29 cellular contexts compared by ENCODE assay signal in genomic region chr13:57553932-57554331, GRCh38.
"Had no signal": no experiment of that assay in that cellular context is flagged by ENCODE, and none has a peak within 500 bp of the region (broad histone marks: within the 10 kb centered on the region; RNA-seq: fewer than 3 reads in every experiment).

No MANE protein-coding gene starts in this region.

- H3K36me3 ChIP-seq: stomach, suprapubic skin, thoracic aorta, thyroid gland, tibial artery, tibial nerve, transverse colon, upper lobe of left lung, upper lobe of right lung, uterus, vagina had no signal

- H3K9me3 ChIP-seq: suprapubic skin, testis, thoracic aorta, uterus had no signal

- H3K36me3 Mint-ChIP-seq: stimulated activated effector memory CD8-positive, alpha-beta T cell treated with anti-CD3 and anti-CD28 coated beads, Interleukin-12 subunit alpha, Interleukin-12 subunit beta, amount 100 ng/mL, for 72 hours; stimulated activated memory B cell treated with anti-CD40 and anti-IgM and Interleukin-4, amounts not matched to agents 10 μg/mL and 1 μg/mL and 100 μg/mL, for 72 hours; stimulated activated naive B cell treated with anti-CD40 and anti-IgM and Interleukin-4, amounts not matched to agents 10 μg/mL and 1 μg/mL and 100 μg/mL, for 72 hours; type B pancreatic cell had no signal

- H3K9me3 Mint-ChIP-seq: type B pancreatic cell had no signal

- H3K27me3 Mint-ChIP-seq: stimulated activated memory B cell treated with anti-CD40 and anti-IgM and Interleukin-4, amounts not matched to agents 10 μg/mL and 1 μg/mL and 100 μg/mL, for 72 hours; stimulated activated naive B cell treated with anti-CD40 and anti-IgM and Interleukin-4, amounts not matched to agents 10 μg/mL and 1 μg/mL and 100 μg/mL, for 72 hours; stimulated activated naive CD8-positive, alpha-beta T cell treated with anti-CD3 and anti-CD28 coated beads, Interleukin-15, amount 100 ng/mL, for 72 hours; stimulated activated naive CD8-positive, alpha-beta T cell treated with anti-CD3 and anti-CD28 coated beads, Interleukin-15, Interleukin-2, amounts not matched to agents 100 ng/mL and 50 ng/mL, for 24 hours; type B pancreatic cell had no signal

- FAIRE-seq: urothelium cell line had no signal

- H3K4me3 ChIP-seq: stomach, suprapubic skin, testis, thoracic aorta, thyroid gland, tibial artery, tibial nerve, transverse colon, upper lobe of left lung, upper lobe of right lung, uterus, vagina had no signal

- H3K27me3 ChIP-seq: stomach, suprapubic skin, testis, thyroid gland, tibial artery, tibial nerve, transverse colon, upper lobe of left lung, upper lobe of right lung, uterus, vagina had no signal

- H3K4me1 ChIP-seq: stomach, suprapubic skin, testis, thyroid gland, tibial artery, tibial nerve, transverse colon, upper lobe of left lung, upper lobe of right lung, uterus, vagina had no signal

- H3K4me1 Mint-ChIP-seq: stimulated activated effector memory CD8-positive, alpha-beta T cell treated with anti-CD3 and anti-CD28 coated beads, Interleukin-12 subunit alpha, Interleukin-12 subunit beta, amount 100 ng/mL, for 72 hours; stimulated activated memory B cell treated with anti-CD40 and anti-IgM and Interleukin-4, amounts not matched to agents 10 μg/mL and 1 μg/mL and 100 μg/mL, for 72 hours; stimulated activated naive B cell treated with anti-CD40 and anti-IgM and Interleukin-4, amounts not matched to agents 10 μg/mL and 1 μg/mL and 100 μg/mL, for 72 hours; stimulated activated naive CD8-positive, alpha-beta T cell treated with anti-CD3 and anti-CD28 coated beads, Interleukin-15, amount 100 ng/mL, for 72 hours had no signal

- ATAC-seq: stimulated activated effector memory CD8-positive, alpha-beta T cell treated with anti-CD3 and anti-CD28 coated beads, Interleukin-12 subunit alpha, Interleukin-12 subunit beta, amount 100 ng/mL, for 72 hours; stimulated activated memory B cell treated with anti-CD40 and anti-IgM and Interleukin-4, amounts not matched to agents 10 μg/mL and 1 μg/mL and 100 μg/mL, for 72 hours; stimulated activated naive B cell treated with anti-CD40 and anti-IgM and Interleukin-4, amounts not matched to agents 10 μg/mL and 1 μg/mL and 100 μg/mL, for 72 hours; stimulated activated naive CD8-positive, alpha-beta T cell treated with anti-CD3 and anti-CD28 coated beads, Interleukin-15, amount 100 ng/mL, for 72 hours; stimulated activated naive CD8-positive, alpha-beta T cell treated with anti-CD3 and anti-CD28 coated beads, Interleukin-15, Interleukin-2, amounts not matched to agents 100 U/mL and 50 U/mL, for 24 hours; upper lobe of right lung had no signal

- DNase-seq: stimulated activated CD4-positive, alpha-beta T cell treated with anti-CD3 and anti-CD28 coated beads, Interleukin-2, amount 100 ng/mL, for 48 hours; stimulated activated CD4-positive, alpha-beta T cell treated with anti-CD3 and anti-CD28 coated beads, Interleukin-4, amount 100 ng/mL, for 1 hour; stimulated activated CD4-positive, alpha-beta T cell treated with anti-CD3 and anti-CD28 coated beads, Interleukin-4, amount 100 ng/mL, for 24 hours; stimulated activated CD4-positive, alpha-beta T cell treated with anti-CD3 and anti-CD28 coated beads, Interleukin-4, amount 100 ng/mL, for 4 hours; stimulated activated CD8-positive, alpha-beta memory T cell treated with anti-CD3 and anti-CD28 coated beads, Interleukin-4, amount 100 ng/mL, for 48 hours; stimulated activated naive B cell treated with anti-CD40 and anti-IgM and Interleukin-4, amounts not matched to agents 10 μg/mL and 1 μg/mL and 100 μg/mL, for 72 hours; stimulated activated naive CD4-positive, alpha-beta T cell; stimulated activated naive CD4-positive, alpha-beta T cell treated with Interleukin-2 at 50 U/mL for 16 hours; stimulated activated naive CD8-positive, alpha-beta T cell treated with anti-CD3 and anti-CD28 coated beads, Interleukin-15, amount 100 ng/mL, for 72 hours; stimulated activated naive CD8-positive, alpha-beta T cell treated with anti-CD3 and anti-CD28 coated beads, Interleukin-15, Interleukin-2, amounts not matched to agents 100 U/mL and 50 U/mL, for 24 hours; stomach; substantia nigra; testis; thyroid gland; tibial artery; transverse colon; trophoblast cell; upper lobe of left lung; upper lobe of right lung; uterus had no signal

- H3K27ac Mint-ChIP-seq: stimulated activated effector memory CD8-positive, alpha-beta T cell treated with anti-CD3 and anti-CD28 coated beads, Interleukin-12 subunit alpha, Interleukin-12 subunit beta, amount 100 ng/mL, for 72 hours; stimulated activated memory B cell treated with anti-CD40 and anti-IgM and Interleukin-4, amounts not matched to agents 10 μg/mL and 1 μg/mL and 100 μg/mL, for 72 hours; stimulated activated naive B cell treated with anti-CD40 and anti-IgM and Interleukin-4, amounts not matched to agents 10 μg/mL and 1 μg/mL and 100 μg/mL, for 72 hours; stimulated activated naive CD8-positive, alpha-beta T cell treated with anti-CD3 and anti-CD28 coated beads, Interleukin-15, amount 100 ng/mL, for 72 hours; stimulated activated naive CD8-positive, alpha-beta T cell treated with anti-CD3 and anti-CD28 coated beads, Interleukin-15, Interleukin-2, amounts not matched to agents 100 ng/mL and 50 ng/mL, for 24 hours; type B pancreatic cell had no signal

- H3K27ac ChIP-seq: stomach, suprapubic skin, testis, thoracic aorta, thyroid gland, tibial artery, tibial nerve, transverse colon, upper lobe of left lung, upper lobe of right lung, uterus, vagina had no signal

- H3K4me3 Mint-ChIP-seq: stimulated activated effector memory CD8-positive, alpha-beta T cell treated with anti-CD3 and anti-CD28 coated beads, Interleukin-12 subunit alpha, Interleukin-12 subunit beta, amount 100 ng/mL, for 72 hours; stimulated activated memory B cell treated with anti-CD40 and anti-IgM and Interleukin-4, amounts not matched to agents 10 μg/mL and 1 μg/mL and 100 μg/mL, for 72 hours; stimulated activated naive B cell treated with anti-CD40 and anti-IgM and Interleukin-4, amounts not matched to agents 10 μg/mL and 1 μg/mL and 100 μg/mL, for 72 hours; stimulated activated naive CD8-positive, alpha-beta T cell treated with anti-CD3 and anti-CD28 coated beads, Interleukin-15, amount 100 ng/mL, for 72 hours; stimulated activated naive CD8-positive, alpha-beta T cell treated with anti-CD3 and anti-CD28 coated beads, Interleukin-15, Interleukin-2, amounts not matched to agents 100 ng/mL and 50 ng/mL, for 24 hours; type B pancreatic cell had no signal
